8 cellular contexts compared by ENCODE assay signal in the genomic region with DNA sequence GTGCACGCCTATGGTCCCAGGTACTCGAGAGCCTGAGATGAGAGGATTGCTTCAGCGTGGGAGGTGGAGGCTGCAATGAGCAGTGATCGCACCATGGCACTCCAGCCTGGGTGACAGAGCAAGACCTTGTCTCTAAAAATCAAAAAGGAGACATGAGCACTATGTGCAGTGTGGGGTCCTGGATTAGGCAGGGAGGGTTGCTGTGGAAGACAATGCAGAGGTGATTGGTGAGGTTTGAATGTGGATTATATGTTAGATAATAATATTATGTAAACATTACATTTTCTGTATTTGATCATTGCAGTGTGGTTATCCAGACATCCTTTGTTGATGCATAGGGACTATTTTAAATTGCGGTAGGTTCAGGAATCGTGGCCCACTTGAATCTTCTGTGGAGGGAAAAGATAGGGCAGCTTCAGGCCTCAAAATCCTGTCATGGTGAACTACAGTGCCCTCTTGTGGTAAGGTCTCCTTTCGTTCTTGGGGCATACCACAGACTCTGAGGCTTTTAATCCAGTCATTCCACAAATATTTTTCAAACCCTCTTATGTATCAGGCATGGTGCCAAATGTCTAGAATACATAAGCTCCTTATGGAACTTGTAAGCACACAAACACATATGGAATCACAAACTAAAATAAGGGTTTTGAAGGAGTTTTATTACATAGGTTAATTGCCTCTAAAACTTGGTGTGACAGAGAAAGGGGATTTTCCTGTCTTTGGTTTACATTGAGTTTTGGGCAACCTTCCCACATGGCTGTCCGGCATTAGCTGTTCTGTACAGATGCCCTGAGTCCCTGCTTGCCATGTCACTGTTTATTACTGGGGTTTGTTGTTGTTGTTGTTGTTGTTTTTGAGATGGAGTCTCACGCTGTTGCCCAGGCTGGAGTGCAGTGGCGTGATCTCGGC. TPM values are rescaled to one million over a fixed set of nuclear protein-coding genes. Genes with fewer than 3 reads are reported as not detected.
DNase-seq lines count a peak whose midpoint lies in the region; ATAC-seq and TF ChIP-seq lines count a peak whose summit lies in the region.

No MANE protein-coding gene starts in this region.

- H3K4me1 ChIP-seq in OCI-LY3 (ENCODE audit: low read length): peaks cover 23% of the 10 kb centered on the region

- TF ChIP-seq CTCF in BJ (IDR thresholded peaks at IDR 0.05; ENCODE audit: insufficient read depth, low read depth, low read length): peak; percentile 74
- TF ChIP-seq CTCF in OCI-LY3 (IDR thresholded peaks at IDR 0.05; ENCODE audit: low read depth, low read length): peak; percentile 95
- TF ChIP-seq CTCF in osteocyte (IDR thresholded peaks at IDR 0.05): peak; percentile 86

- H3K27ac Mint-ChIP-seq in osteocyte (ENCODE audit: unreplicated experiment): no peak overlapping the region

- no peaks in the 10 kb centered on the region for H3K9me3 ChIP-seq in OCI-LY3 (ENCODE audit: insufficient read depth, low read length)

- DNase-seq in BJ (ENCODE audit: low read depth) (peak; percentile 55), HUDEP-2 (lab: John Stamatoyannopoulos, UW; ENCODE audit: unreplicated experiment in 76 of 76) (peak in 57 of 76 experiments; percentile 3 to 79 (median 42)), fibroblast of the conjunctiva (ENCODE audit: low read depth) (peak; percentile 89), osteocyte (ENCODE audit: extremely low spot score, unreplicated experiment) (no peak)
- DNase-seq in activated T-cell treated with anti-CD3 and anti-CD28 coated beads, Interleukin-2, amount 50 U/mL, for 48 hours: peak; percentile 32 to 48

- POLR2A ChIA-PET in BJ (lab: Charles Lee): no interaction called here

- H3K4me3 ChIP-seq in BJ (ENCODE audit: low read depth, low read length) (no peak overlapping the region), OCI-LY3 (ENCODE audit: low read length) (no peak overlapping the region)

- no peaks in the 10 kb centered on the region for H3K27me3 Mint-ChIP-seq in osteocyte (ENCODE audit: unreplicated experiment)

- H3K9ac ChIP-seq in OCI-LY3 (ENCODE audit: low read length): no peak overlapping the region

- peak; percentile 71 for ATAC-seq in GM19035 (IDR thresholded peaks at IDR 0.05; ENCODE audit: unreplicated experiment)
- no peak for ATAC-seq in GM21367 (IDR thresholded peaks at IDR 0.05; ENCODE audit: unreplicated experiment)

- peaks cover 8% of the 10 kb centered on the region for H3K36me3 Mint-ChIP-seq in osteocyte (ENCODE audit: unreplicated experiment)

- no peak overlapping the region for H3K4me2 ChIP-seq in OCI-LY3 (ENCODE audit: low read length)

- H3K27me3 ChIP-seq in BJ (ENCODE audit: control insufficient read depth, insufficient read depth, low read length) (no peaks in the 10 kb centered on the region), OCI-LY3 (ENCODE audit: low read depth, low read length) (no peaks in the 10 kb centered on the region)

- no peaks in the 10 kb centered on the region for H3K9me3 Mint-ChIP-seq in osteocyte (ENCODE audit: unreplicated experiment)

- H3K4me1 Mint-ChIP-seq in osteocyte (ENCODE audit: unreplicated experiment): peaks cover 10% of the 10 kb centered on the region

- H4K20me1 ChIP-seq in OCI-LY3 (ENCODE audit: insufficient read depth, low read length): no peaks in the 10 kb centered on the region

- H3K27ac ChIP-seq in OCI-LY3 (ENCODE audit: low read length): no peak overlapping the region

- H3K36me3 ChIP-seq in BJ (ENCODE audit: control insufficient read depth, insufficient read depth, low read length) (no peaks in the 10 kb centered on the region), OCI-LY3 (replicated peaks; ENCODE audit: low read depth, low read length) (no peaks in the 10 kb centered on the region)

- CTCF ChIA-PET in BJ (lab: Yijun Ruan, JAX): interaction anchor here (0.5 to 2.2 kb wide), 18 partner anchors 9 to 612 kb away, joined by 3 to 29 read pairs (median 4); a partner anchor contains a TSS

- no peak overlapping the region for H2AFZ ChIP-seq in OCI-LY3 (ENCODE audit: low read depth, low read length)

- H3K4me3 Mint-ChIP-seq in osteocyte (ENCODE audit: unreplicated experiment): no peak overlapping the region

- H3K79me2 ChIP-seq in OCI-LY3 (ENCODE audit: low read length): no peaks in the 10 kb centered on the region

RNA-seq across cellular contexts. Expression of a gene that starts 37.7 kb away (rescaled TPM):
- 4.2 TPM in 2 replicates for polyA plus RNA-seq in BJ (2011; rRNA removed)
- polyA minus RNA-seq in BJ (2011; rRNA and poly(A)+ RNA removed): 2.3 and 4.0 TPM in 2 replicates
- 9.1 and 10.9 TPM in 2 replicates for total RNA-seq in osteocyte
